Comparison of ENCODE assay signal across 17 cellular contexts in the genomic region with DNA sequence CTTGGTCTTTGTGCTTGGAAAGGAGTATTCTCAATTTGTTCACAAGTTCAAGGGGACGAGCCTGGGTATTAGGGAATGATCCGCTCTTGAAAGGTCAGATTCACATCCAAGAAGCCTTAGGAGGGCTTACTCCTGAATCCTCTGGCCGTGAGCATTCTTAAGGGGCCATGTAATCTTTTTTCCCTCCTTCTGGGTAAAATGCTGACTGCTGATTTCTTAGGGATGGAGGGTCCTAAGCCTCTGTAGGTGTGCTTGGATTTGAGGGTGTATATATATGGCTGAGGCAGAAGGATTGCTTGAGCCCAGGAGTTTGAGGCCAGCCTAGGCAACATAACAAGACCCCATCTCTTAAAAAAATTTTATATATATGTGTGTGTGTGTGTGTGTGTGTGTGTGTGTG.
A peak's percentile ranks its signal among the peaks of the same experiment; 100 is the strongest.
DNase-seq lines count a peak whose midpoint lies in the region; ATAC-seq, FAIRE-seq and TF ChIP-seq lines count a peak whose summit lies in the region.
"Had no signal": no experiment of that assay in that cellular context is flagged by ENCODE, and none has a peak within 500 bp of the region (broad histone marks: within the 10 kb centered on the region; RNA-seq: fewer than 3 reads in every experiment).

No MANE protein-coding gene starts in this region.

- H3K4me1 ChIP-seq in heart left ventricle, result peaks cover 0 to 83% (median 54%) of the 10 kb centered on the region in 12 donors
- no peaks in the 10 kb centered on the region for H3K4me1 ChIP-seq in pancreas
- H3K4me1 ChIP-seq: Caco-2 had no signal

- in situ Hi-C loops in brain microvascular endothelial cell (cut with HindIII; ENCODE audit: low pct_ligation_motif_present, low sequenced_read_pairs), result no loop called here

- H3K4me1 Mint-ChIP-seq in HFFc6 (ENCODE audit: low read depth) (peaks cover 12% of the 10 kb centered on the region), osteocyte (ENCODE audit: unreplicated experiment) (peaks cover 63% of the 10 kb centered on the region)
- H3K4me1 Mint-ChIP-seq: CD4-positive, CD25-positive, alpha-beta regulatory T cell had no signal

- DNase-seq in heart left ventricle (peak in 1 of 5 donors; percentile 1), cardiac septum (ENCODE audit: low spot score) (no peak), HFFc6 (no peak), brain microvascular endothelial cell (no peak), osteocyte (ENCODE audit: extremely low spot score, unreplicated experiment) (no peak), NCI-H128 (lab: John Stamatoyannopoulos, UW; ENCODE audit: unreplicated experiment) (no peak), pancreas (no peak)
- DNase-seq: Caco-2; CD4-positive, CD25-positive, alpha-beta regulatory T cell; H7; NCI-H1048; NCI-H2081; NCI-H774 had no signal

- peaks cover 2% of the 10 kb centered on the region for H3K27me3 Mint-ChIP-seq in HFFc6 (ENCODE audit: insufficient read depth)
- no peaks in the 10 kb centered on the region for H3K27me3 Mint-ChIP-seq in osteocyte (ENCODE audit: unreplicated experiment)

- no peak overlapping the region for H3K4me3 ChIP-seq in heart left ventricle
- no peak overlapping the region for H3K4me3 ChIP-seq in brain microvascular endothelial cell (ENCODE audit: low read depth, low read length)
- no peak overlapping the region for H3K4me3 ChIP-seq in pancreas

- H3K36me3 Mint-ChIP-seq in HFFc6 (ENCODE audit: low read depth) (peaks cover 13% of the 10 kb centered on the region), osteocyte (ENCODE audit: unreplicated experiment) (peaks cover 10% of the 10 kb centered on the region)
- H3K36me3 Mint-ChIP-seq: CD4-positive, CD25-positive, alpha-beta regulatory T cell had no signal

- TF ChIP-seq POLR2A in heart left ventricle (IDR thresholded peaks at IDR 0.05), result no peak

- no peak for TF ChIP-seq CTCF in heart left ventricle (IDR thresholded peaks at IDR 0.05)
- no peak for TF ChIP-seq CTCF in HFFc6 (IDR thresholded peaks at IDR 0.05)
- no peak for TF ChIP-seq CTCF in brain microvascular endothelial cell (IDR thresholded peaks at IDR 0.05; ENCODE audit: low read depth, low read length, missing control alignments)
- no peak for TF ChIP-seq CTCF in osteocyte (IDR thresholded peaks at IDR 0.05)
- no peak for TF ChIP-seq CTCF in pancreas (IDR thresholded peaks at IDR 0.05)

- H3K4me3 Mint-ChIP-seq in HFFc6 (no peak overlapping the region), osteocyte (ENCODE audit: unreplicated experiment) (no peak overlapping the region)
- H3K4me3 Mint-ChIP-seq: CD4-positive, CD25-positive, alpha-beta regulatory T cell had no signal

- H3K27me3 ChIP-seq in heart left ventricle, result no peaks in the 10 kb centered on the region
- H3K27me3 ChIP-seq in brain microvascular endothelial cell (replicated peaks), result no peaks in the 10 kb centered on the region
- no peaks in the 10 kb centered on the region for H3K27me3 ChIP-seq in pancreas

- H3K9me3 Mint-ChIP-seq in HFFc6 (peaks cover 11% of the 10 kb centered on the region), osteocyte (ENCODE audit: unreplicated experiment) (no peaks in the 10 kb centered on the region)

- H3K27ac Mint-ChIP-seq in HFFc6 (peak overlapping the region; percentile 38; the same call in 1 of the 2 replicates), osteocyte (ENCODE audit: unreplicated experiment) (peak overlapping the region; percentile 77)
- H3K27ac Mint-ChIP-seq: CD4-positive, CD25-positive, alpha-beta regulatory T cell had no signal

- H3K27ac ChIP-seq in heart left ventricle, result peak overlapping the region in 7 of 12 donors; percentile 29 to 88 (median 65)
- peak overlapping the region; percentile 53 for H3K27ac ChIP-seq in brain microvascular endothelial cell
- no peak overlapping the region for H3K27ac ChIP-seq in pancreas
- H3K27ac ChIP-seq: KMS-11 had no signal

- intact Hi-C loops in heart left ventricle (cut with DNase I) (no loop called here), cardiac septum (cut with DNase I) (no loop called here), pancreas (cut with DNase I) (no loop called here)

- 82 to 93% (median 87%) methylated on average over 3 of the region's 3 CpGs for WGBS in heart left ventricle, 4 donors
- WGBS in pancreas, 2 donors, result 92 to 98% methylated on average over 3 of the region's 3 CpGs

- H3K36me3 ChIP-seq in heart left ventricle (peaks cover 0 to 23% (median 0%) of the 10 kb centered on the region in 9 donors), brain microvascular endothelial cell (replicated peaks) (no peaks in the 10 kb centered on the region), pancreas (no peaks in the 10 kb centered on the region)

- H3K9me3 ChIP-seq in heart left ventricle, result peaks cover 0 to 7% (median 0%) of the 10 kb centered on the region in 12 donors
- H3K9me3 ChIP-seq in pancreas, result no peaks in the 10 kb centered on the region

- FAIRE-seq in pancreas (lab: Jason Lieb, UNC), result no peak
- FAIRE-seq: A204.1 had no signal

- no peak for ATAC-seq in heart left ventricle
- no peak for ATAC-seq in GM21526 (IDR thresholded peaks at IDR 0.05; ENCODE audit: low FRiP score, unreplicated experiment)
- no peak for ATAC-seq in pancreas
- ATAC-seq: Panc1 had no signal

Comparison
In these comparisons a context has a peak if more than half of its experiments do, and no peak if none do; other contexts are left out.
1. H3K27ac ChIP-seq: peak in heart left ventricle (7 of 12) and brain microvascular endothelial cell (single experiment); none in pancreas (0 of 4).